In the genomic region with DNA sequence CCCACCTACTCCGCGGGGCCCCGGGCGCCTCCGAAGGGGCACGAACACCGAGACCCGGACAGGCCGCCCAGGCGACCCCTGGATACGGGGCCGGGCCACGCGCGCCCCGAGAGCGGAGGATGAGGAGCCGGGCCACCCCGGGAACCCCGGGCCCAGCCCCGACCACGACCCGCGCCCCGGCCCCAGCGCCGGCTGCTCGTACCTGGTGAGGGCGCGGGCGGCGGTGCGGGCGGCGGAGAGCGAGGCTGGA, we compare ENCODE assay signal across 8 cellular contexts. TPM values are rescaled to one million over a fixed set of nuclear protein-coding genes. Genes with fewer than 3 reads are reported as not detected.
DNase-seq lines count a peak whose midpoint lies in the region; ATAC-seq and TF ChIP-seq lines count a peak whose summit lies in the region.

No MANE protein-coding gene starts in this region.

- H3K4me3 ChIP-seq in HUES6 (ENCODE audit: low read depth, low read length), result peak overlapping the region; percentile 67
- peak overlapping the region; percentile 97 for H3K4me3 ChIP-seq in colonic mucosa
- peak overlapping the region; percentile 94 to 97 for H3K4me3 ChIP-seq in neuronal stem cell (ENCODE audit: low read length in 2 of 2)

- peak overlapping the region; percentile 66 for H2AFZ ChIP-seq in neuronal stem cell (ENCODE audit: low read length)

- H3K18ac ChIP-seq in neuronal stem cell (ENCODE audit: low read length), result peak overlapping the region; percentile 95

- no peak overlapping the region for H4K91ac ChIP-seq in neuronal stem cell (ENCODE audit: low read depth, low read length, poor library complexity)

- H2BK120ac ChIP-seq in neuronal stem cell (ENCODE audit: low read depth, low read length), result peak overlapping the region; percentile 54

- no peak for TF ChIP-seq CTCF in colonic mucosa (IDR thresholded peaks at IDR 0.05)

- peak overlapping the region; percentile 99 for H3K23ac ChIP-seq in neuronal stem cell (ENCODE audit: low read depth, low read length, poor library complexity)

- peak overlapping the region; percentile 91 for H3K27ac ChIP-seq in HUES6 (ENCODE audit: low read depth, low read length)
- H3K27ac ChIP-seq in colonic mucosa, result peak overlapping the region; percentile 94
- H3K27ac ChIP-seq in neuronal stem cell (replicated peaks; ENCODE audit: low read length), result peak overlapping the region; percentile 67

- H3K4me2 ChIP-seq in neuronal stem cell (ENCODE audit: insufficient read depth, low read length, poor library complexity, severe bottlenecking), result peak overlapping the region; percentile 87

- H3K79me1 ChIP-seq in neuronal stem cell (ENCODE audit: low read depth, low read length), result peaks cover 36% of the 10 kb centered on the region

- H3K4me1 ChIP-seq in HUES6 (ENCODE audit: control insufficient read depth, insufficient read depth, low read length) (peaks cover 52% of the 10 kb centered on the region), colonic mucosa (peaks cover 30% of the 10 kb centered on the region), neuronal stem cell (ENCODE audit: control insufficient read depth in 2 of 2, insufficient read depth in 1 of 2, low read depth in 1 of 2, low read length in 2 of 2) (peaks cover 42 to 44% of the 10 kb centered on the region in 2 donors)

- peak overlapping the region; percentile 53 for H3K4ac ChIP-seq in neuronal stem cell (ENCODE audit: low read length)

- H2BK15ac ChIP-seq in neuronal stem cell (ENCODE audit: low read length), result no peak overlapping the region

- H3K27me3 ChIP-seq in HUES6 (ENCODE audit: control insufficient read depth, insufficient read depth, low read length) (no peaks in the 10 kb centered on the region), colonic mucosa (no peaks in the 10 kb centered on the region), neuronal stem cell (ENCODE audit: control insufficient read depth in 3 of 3, insufficient read depth in 3 of 3, low read depth in 1 of 3, low read length in 3 of 3) (no peaks in the 10 kb centered on the region)

- DNase-seq in colonic mucosa (no peak), neuronal stem cell (ENCODE audit: low spot score) (no peak), NCI-H748 treated with DMSO at 0.1 percent for 48 hours (lab: John Stamatoyannopoulos, UW) (no peak), NCI-H2107 (lab: John Stamatoyannopoulos, UW) (no peak)

- peak; percentile 24 for ATAC-seq in GM18502 (IDR thresholded peaks at IDR 0.05; ENCODE audit: poor library complexity, unreplicated experiment)
- ATAC-seq in HG03342 (IDR thresholded peaks at IDR 0.05; ENCODE audit: unreplicated experiment), result no peak
- no peak for ATAC-seq in HG03280 (IDR thresholded peaks at IDR 0.05; ENCODE audit: unreplicated experiment)

- H3K9ac ChIP-seq in HUES6 (ENCODE audit: low read length), result peak overlapping the region; percentile 73
- peak overlapping the region; percentile 73 to 92 for H3K9ac ChIP-seq in colonic mucosa (ENCODE audit: low read depth in 2 of 2, low read length in 2 of 2)
- H3K9ac ChIP-seq in neuronal stem cell (ENCODE audit: low read depth, low read length, poor library complexity), result peak overlapping the region; percentile 98

- H4K8ac ChIP-seq in neuronal stem cell (ENCODE audit: low read depth, low read length), result no peak overlapping the region

- H3K9me3 ChIP-seq in HUES6 (ENCODE audit: control insufficient read depth, insufficient read depth, low read depth, low read length) (no peaks in the 10 kb centered on the region), colonic mucosa (no peaks in the 10 kb centered on the region), neuronal stem cell (replicated peaks in 1 of 2; ENCODE audit: control insufficient read depth in 2 of 2, insufficient read depth in 1 of 2, low read depth in 1 of 2, low read length in 2 of 2) (peaks cover 0 to 3% of the 10 kb centered on the region in 2 donors)

- peak overlapping the region; percentile 94 for H2AK5ac ChIP-seq in neuronal stem cell (ENCODE audit: low read depth, low read length)

- intact Hi-C loops in colonic mucosa (cut with DNase I), result no loop called here

- H3K14ac ChIP-seq in neuronal stem cell (ENCODE audit: low read length), result no peak overlapping the region

- H2BK5ac ChIP-seq in neuronal stem cell (ENCODE audit: low read length), result peak overlapping the region; percentile 99

- H3K36me3 ChIP-seq in HUES6 (ENCODE audit: control insufficient read depth, insufficient read depth, low read length), result peaks cover 37% of the 10 kb centered on the region
- H3K36me3 ChIP-seq in colonic mucosa, result peaks cover 20% of the 10 kb centered on the region
- peaks cover 31 to 42% of the 10 kb centered on the region in 2 donors for H3K36me3 ChIP-seq in neuronal stem cell (replicated peaks in 1 of 2; ENCODE audit: control insufficient read depth in 2 of 2, insufficient read depth in 2 of 2, low read length in 2 of 2)

- no CpG with 5 or more reads among the region's 36 CpGs for WGBS in neuronal stem cell (ENCODE audit: extremely low coverage in 2 of 2, insufficient read length in 2 of 2, insufficient replicate concordance in 1 of 2), 2 donors

- H2BK12ac ChIP-seq in neuronal stem cell (ENCODE audit: low read length), result no peak overlapping the region

RNA-seq across cellular contexts. Expression of gene FASN, which starts 0.2 kb away (rescaled TPM):
- total RNA-seq in colonic mucosa, result 100 to 1,000 TPM; 168 to 198 TPM
- 128 TPM for polyA plus RNA-seq in neuronal stem cell (2013, experiment 1 of 2)
- polyA plus RNA-seq in neuronal stem cell (2013, experiment 2 of 2), result 131 TPM

RNA-seq across cellular contexts. Expression of gene DUS1L, which starts 32.2 kb away (rescaled TPM):
- total RNA-seq in colonic mucosa, result 100 to 1,000 TPM; 113 to 253 TPM
- 33.5 TPM for polyA plus RNA-seq in neuronal stem cell (2013, experiment 1 of 2)
- 31.8 TPM for polyA plus RNA-seq in neuronal stem cell (2013, experiment 2 of 2)

RNA-seq across cellular contexts. Expression of gene GPS1, which starts 46.1 kb away (rescaled TPM):
- 100 to 1,000 TPM in 1 of 2 donors, 10 to 100 TPM in 1; 70.8 to 129 TPM for total RNA-seq in colonic mucosa
- polyA plus RNA-seq in neuronal stem cell (2013, experiment 1 of 2), result 67.9 TPM
- polyA plus RNA-seq in neuronal stem cell (2013, experiment 2 of 2), result 66.6 TPM

RNA-seq across cellular contexts. Expression of gene RFNG, which starts 46.2 kb away (rescaled TPM):
- 10 to 100 TPM; 30.6 to 32.1 TPM for total RNA-seq in colonic mucosa
- polyA plus RNA-seq in neuronal stem cell (2013, experiment 1 of 2), result 25.7 TPM
- polyA plus RNA-seq in neuronal stem cell (2013, experiment 2 of 2), result 26.2 TPM
